ENCODE assay signal across 9 cellular contexts in the genomic region with DNA sequence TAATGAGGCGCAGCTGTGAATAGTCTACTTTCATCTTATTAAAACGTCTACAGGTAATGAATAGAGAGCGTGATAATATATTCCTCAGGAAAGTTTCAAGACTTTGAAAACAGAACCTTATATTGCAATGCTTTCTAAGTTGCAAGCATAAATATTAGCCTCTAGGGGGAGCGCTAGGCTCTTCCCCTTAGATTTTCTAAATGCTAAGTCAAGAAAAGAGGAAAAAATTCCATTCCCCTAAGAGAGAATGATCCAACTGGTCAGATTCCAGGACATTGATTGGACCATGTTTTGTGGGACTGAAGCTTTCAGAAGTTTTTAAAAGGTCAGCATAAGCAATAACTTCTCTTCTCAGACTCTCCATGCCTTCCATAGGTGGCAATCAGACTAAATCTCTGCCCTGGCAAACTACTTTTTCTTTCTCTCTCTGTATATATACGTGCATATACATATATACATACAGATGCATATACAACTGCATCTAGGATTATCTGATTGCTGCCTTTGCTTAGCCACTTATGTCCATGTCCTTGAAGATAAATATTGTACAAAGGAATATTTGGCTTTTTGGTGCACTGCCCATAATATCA.
DNase-seq lines count a peak whose midpoint lies in the region; ATAC-seq and TF ChIP-seq lines count a peak whose summit lies in the region.
"Had no signal": no experiment of that assay in that cellular context is flagged by ENCODE, and none has a peak within 500 bp of the region (broad histone marks: within the 10 kb centered on the region; RNA-seq: fewer than 3 reads in every experiment).

No MANE protein-coding gene starts in this region.

- DNase-seq in Ammon's horn (ENCODE audit: low spot score): peak; percentile 59
- DNase-seq in GM13976 (ENCODE audit: low spot score): no peak
- DNase-seq in SKM-1 treated with dmso at 0.1 percent for 144 hours (lab: John Stamatoyannopoulos, UW; ENCODE audit: unreplicated experiment): peak; percentile 43
- no peak for DNase-seq in epithelial cell of prostate (ENCODE audit: low read depth, low spot score)
- no peak for DNase-seq in neural crest cell (ENCODE audit: low read depth, low spot score)

- H3K27me3 ChIP-seq in KMS-11 (ENCODE audit: insufficient read depth, low read depth): no peaks in the 10 kb centered on the region

- no peak for ATAC-seq in GM21381 (IDR thresholded peaks at IDR 0.05; ENCODE audit: unreplicated experiment)
- no peak for ATAC-seq in GM18520 (IDR thresholded peaks at IDR 0.05; ENCODE audit: unreplicated experiment)

- in situ Hi-C loops in GM13976 (cut with MboI; ENCODE audit: low sequenced_read_pairs, unreplicated experiment): loop anchor here (25.0 kb wide), 1 partner anchor 484 kb away; the partner anchor contains the start of gene INPP4B

- H3K4me1 ChIP-seq in KMS-11 (ENCODE audit: low read depth, poor library complexity, severe bottlenecking): no peaks in the 10 kb centered on the region

- H3K27ac Mint-ChIP-seq in neural crest cell (ENCODE audit: unreplicated experiment): no peak overlapping the region

- H3K36me3 ChIP-seq in KMS-11 (ENCODE audit: insufficient read depth): no peaks in the 10 kb centered on the region

- no peak overlapping the region for H3K9ac ChIP-seq in KMS-11

- no peak overlapping the region for H3K4me3 ChIP-seq in KMS-11 (IDR thresholded peaks at IDR 0.05; ENCODE audit: insufficient read depth, low read depth, low read length)
- H3K4me3 ChIP-seq: skin epidermis had no signal

- no peak overlapping the region for H3K4me3 Mint-ChIP-seq in neural crest cell

- no peak overlapping the region for H3K27ac ChIP-seq in KMS-11
- peak overlapping the region; percentile 63 for H3K27ac ChIP-seq in epithelial cell of prostate

- no peak overlapping the region for H2AFZ ChIP-seq in KMS-11 (ENCODE audit: low read depth)

- H3K4me2 ChIP-seq in KMS-11: no peak overlapping the region

- no peaks in the 10 kb centered on the region for H4K20me1 ChIP-seq in KMS-11 (ENCODE audit: insufficient read depth)

- H3K36me3 Mint-ChIP-seq in neural crest cell (ENCODE audit: low read depth): no peaks in the 10 kb centered on the region

- no peaks in the 10 kb centered on the region for H3K27me3 Mint-ChIP-seq in neural crest cell (ENCODE audit: low read depth)

- TF ChIP-seq CTCF in GM13976 (IDR thresholded peaks at IDR 0.05; ENCODE audit: borderline replicate concordance, control extremely low read depth, extremely low read depth, insufficient read depth, missing control alignments) (peak; percentile 74), KMS-11 (conservative IDR thresholded peaks at IDR 0.05; ENCODE audit: low read depth, low read length) (peak; percentile 77), neural crest cell (conservative IDR thresholded peaks at IDR 0.05) (peak; percentile 94)

- H3K4me1 Mint-ChIP-seq in neural crest cell: peaks cover 69% of the 10 kb centered on the region

- peaks cover 3% of the 10 kb centered on the region for H3K9me3 Mint-ChIP-seq in neural crest cell

- no peaks in the 10 kb centered on the region for H3K79me2 ChIP-seq in KMS-11 (ENCODE audit: insufficient read depth, low read depth)

Comparison
In these comparisons a context has a peak if more than half of its experiments do, and no peak if none do; other contexts are left out.
1. DNase-seq: peak in Ammon's horn (single experiment) and SKM-1 treated with dmso at 0.1 percent for 144 hours (single experiment); none in GM13976 (single experiment), epithelial cell of prostate (single experiment) and neural crest cell (single experiment).
2. Peak in every context shown above with its lines, with median percentiles within 50 percentile points of each other: CTCF ChIP-seq.